1 cellular context compared by ENCODE assay signal in the genomic region with DNA sequence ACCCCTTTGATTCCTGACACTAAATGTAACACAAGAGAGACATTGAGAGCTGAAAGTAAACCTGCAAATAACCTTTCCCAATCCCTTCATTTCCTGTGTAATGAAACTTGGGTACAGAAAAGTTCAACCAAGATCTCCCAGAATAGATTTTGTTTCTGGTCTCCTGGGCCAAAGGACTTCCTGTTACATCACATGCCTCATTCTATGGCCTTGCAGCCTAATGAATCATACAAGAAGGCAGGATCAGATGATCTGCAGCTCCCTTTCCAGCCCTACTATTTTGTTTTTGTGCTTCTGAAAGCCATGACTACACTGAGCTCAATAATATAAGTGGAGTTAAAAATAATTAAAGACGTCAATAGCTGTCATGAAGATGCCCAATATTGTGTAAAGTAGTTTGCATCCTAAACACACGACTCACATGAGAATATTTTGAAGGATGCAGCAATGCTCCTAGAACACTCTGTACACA.
A peak's percentile ranks its signal among the peaks of the same experiment; 100 is the strongest.
TF ChIP-seq lines count a peak whose summit lies in the region.

No MANE protein-coding gene starts in this region.

TF ChIP-seq in HepG2, 621 proteins besides CTCF, POLR2A, EP300 and RAD21 (continued from another document and continues in another):
- TF ChIP-seq ASH2L (IDR thresholded peaks at IDR 0.05; ENCODE audit: insufficient read length, low read depth, low read length) (peak; percentile 25), FOSL1 (CRISPR knock-in tag; IDR thresholded peaks at IDR 0.05; ENCODE audit: borderline replicate concordance) (peak; percentile 64; the same call in 1 of the 2 replicates), RFXANK (CRISPR knock-in tag; IDR thresholded peaks at IDR 0.05) (no peak), ZFP36L1 (CRISPR knock-in tag; IDR thresholded peaks at IDR 0.05) (no peak), ZNF7 (CRISPR knock-in tag; IDR thresholded peaks at IDR 0.05) (no peak), BCL3 (CRISPR knock-in tag; IDR thresholded peaks at IDR 0.05) (no peak), TFDP2 (CRISPR knock-in tag; IDR thresholded peaks at IDR 0.05) (no peak; the same call in 1 of the 2 replicates), ZNF451 (CRISPR knock-in tag; IDR thresholded peaks at IDR 0.05) (no peak), NONO (IDR thresholded peaks at IDR 0.05) (no peak), NONO (CRISPR knock-in tag; conservative IDR thresholded peaks at IDR 0.05) (no peak), REXO4 (CRISPR knock-in tag; IDR thresholded peaks at IDR 0.05; ENCODE audit: borderline replicate concordance) (no peak), PCBP2 (optimal IDR thresholded peaks at IDR 0.05; ENCODE audit: low read depth, low read length, poor library complexity, severe bottlenecking) (no peak), GRHL1 (CRISPR knock-in tag; conservative IDR thresholded peaks at IDR 0.05) (no peak), ZFP82 (CRISPR knock-in tag; IDR thresholded peaks at IDR 0.05; ENCODE audit: borderline replicate concordance) (no peak), LCORL (IDR thresholded peaks at IDR 0.05) (peak; percentile 53; the same call in 1 of the 2 replicates), LCORL (CRISPR knock-in tag; IDR thresholded peaks at IDR 0.05) (peak; percentile 61), TARDBP (CRISPR knock-in tag; IDR thresholded peaks at IDR 0.05) (peak; percentile 86), RFX1 (IDR thresholded peaks at IDR 0.05) (no peak; the same call in 1 of the 2 replicates), ZNF263 (CRISPR knock-in tag; IDR thresholded peaks at IDR 0.05) (no peak), ZSCAN30 (CRISPR knock-in tag; IDR thresholded peaks at IDR 0.05) (no peak), ZMYM4 (CRISPR knock-in tag; IDR thresholded peaks at IDR 0.05) (peak; percentile 80), SP2 (CRISPR knock-in tag; IDR thresholded peaks at IDR 0.05) (no peak), ZNF768 (CRISPR knock-in tag; IDR thresholded peaks at IDR 0.05) (no peak), RBAK (CRISPR knock-in tag; IDR thresholded peaks at IDR 0.05) (no peak), SP5 (CRISPR knock-in tag; IDR thresholded peaks at IDR 0.05; ENCODE audit: borderline replicate concordance, low read depth) (no peak), ZKSCAN8 (CRISPR knock-in tag; IDR thresholded peaks at IDR 0.05; ENCODE audit: borderline replicate concordance) (no peak; the same call in 1 of the 2 replicates), POGK (CRISPR knock-in tag; conservative IDR thresholded peaks at IDR 0.05) (no peak), RBFOX2 (IDR thresholded peaks at IDR 0.05; ENCODE audit: low read depth, low read length) (no peak), ZFP62 (CRISPR knock-in tag; IDR thresholded peaks at IDR 0.05) (no peak), ZNF251 (CRISPR knock-in tag; IDR thresholded peaks at IDR 0.05) (no peak), CREM (IDR thresholded peaks at IDR 0.05) (peak; percentile 87), CREM (CRISPR knock-in tag; IDR thresholded peaks at IDR 0.05) (no peak), ZSCAN9 (CRISPR knock-in tag; IDR thresholded peaks at IDR 0.05; ENCODE audit: borderline replicate concordance) (peak; percentile 62; the same call in 1 of the 2 replicates), ZFP41 (CRISPR knock-in tag; IDR thresholded peaks at IDR 0.05; ENCODE audit: borderline replicate concordance) (no peak), ZNF709 (CRISPR knock-in tag; IDR thresholded peaks at IDR 0.05) (no peak), ZNF468 (CRISPR knock-in tag; IDR thresholded peaks at IDR 0.05) (no peak), NR2C2 (CRISPR knock-in tag; IDR thresholded peaks at IDR 0.05; ENCODE audit: borderline replicate concordance) (peak; percentile 70), FLYWCH1 (CRISPR knock-in tag; IDR thresholded peaks at IDR 0.05) (no peak; the same call in 1 of the 2 replicates), PAF1 (CRISPR knock-in tag; IDR thresholded peaks at IDR 0.05) (no peak), GATAD2A (CRISPR knock-in tag; IDR thresholded peaks at IDR 0.05) (peak; percentile 96), CEBPG (CRISPR knock-in tag; IDR thresholded peaks at IDR 0.05) (peak; percentile 91), GPN1 (CRISPR knock-in tag; IDR thresholded peaks at IDR 0.05; ENCODE audit: borderline replicate concordance) (no peak), ZNF737 (CRISPR knock-in tag; IDR thresholded peaks at IDR 0.05; ENCODE audit: borderline replicate concordance) (no peak), IKZF1 (IDR thresholded peaks at IDR 0.05) (no peak), MIXL1 (CRISPR knock-in tag; IDR thresholded peaks at IDR 0.05) (peak; percentile 97), ZMYM2 (CRISPR knock-in tag; IDR thresholded peaks at IDR 0.05) (peak; percentile 54), EED (CRISPR knock-in tag; IDR thresholded peaks at IDR 0.05) (no peak), GABPA (IDR thresholded peaks at IDR 0.05; ENCODE audit: low read depth, low read length) (no peak), GABPA (CRISPR knock-in tag; IDR thresholded peaks at IDR 0.05; ENCODE audit: low read depth) (peak; percentile 85), ZNF652 (CRISPR knock-in tag; IDR thresholded peaks at IDR 0.05; ENCODE audit: borderline replicate concordance, low read depth) (no peak), ZSCAN25 (CRISPR knock-in tag; IDR thresholded peaks at IDR 0.05) (no peak), RXRA (CRISPR knock-in tag; IDR thresholded peaks at IDR 0.05) (no peak; the same call in 1 of the 2 replicates), ZNF749 (CRISPR knock-in tag; IDR thresholded peaks at IDR 0.05; ENCODE audit: borderline replicate concordance) (no peak; the same call in 1 of the 2 replicates), SPEN (CRISPR knock-in tag; IDR thresholded peaks at IDR 0.05; ENCODE audit: low read depth) (peak; percentile 64), ELF3 (CRISPR knock-in tag; IDR thresholded peaks at IDR 0.05) (peak; percentile 94), PBX3 (CRISPR knock-in tag; IDR thresholded peaks at IDR 0.05; ENCODE audit: borderline replicate concordance) (no peak), ZNF354B (CRISPR knock-in tag; IDR thresholded peaks at IDR 0.05) (0 out of 2 replicates have a peak, but pooled peaks have one; percentile 43), ZNF253 (CRISPR knock-in tag; IDR thresholded peaks at IDR 0.05; ENCODE audit: borderline replicate concordance) (no peak), GABPB1 (CRISPR knock-in tag; IDR thresholded peaks at IDR 0.05) (peak; percentile 77), SMAD3 (CRISPR knock-in tag; IDR thresholded peaks at IDR 0.05) (0 out of 2 replicates have a peak, but pooled peaks have one; percentile 24), ZNF446 (CRISPR knock-in tag; IDR thresholded peaks at IDR 0.05) (no peak), JDP2 (CRISPR knock-in tag; IDR thresholded peaks at IDR 0.05; ENCODE audit: borderline replicate concordance) (no peak), STAT5B (CRISPR knock-in tag; IDR thresholded peaks at IDR 0.05) (no peak), CCAR2 (optimal IDR thresholded peaks at IDR 0.05; ENCODE audit: low read depth, low read length) (no peak), BHLHE40 (IDR thresholded peaks at IDR 0.05; ENCODE audit: low read length) (no peak; the same call in 1 of the 2 replicates), ZBTB20 (CRISPR knock-in tag; IDR thresholded peaks at IDR 0.05; ENCODE audit: borderline replicate concordance, low read depth) (peak; percentile 91; the same call in 1 of the 2 replicates), ZNF766 (CRISPR knock-in tag; IDR thresholded peaks at IDR 0.05; ENCODE audit: borderline replicate concordance) (no peak), PITX1 (CRISPR knock-in tag; IDR thresholded peaks at IDR 0.05) (peak; percentile 79), ZNF839 (CRISPR knock-in tag; IDR thresholded peaks at IDR 0.05; ENCODE audit: borderline replicate concordance) (no peak), XBP1 (CRISPR knock-in tag; IDR thresholded peaks at IDR 0.05) (no peak)
- TF ChIP-seq, protein P1, sequence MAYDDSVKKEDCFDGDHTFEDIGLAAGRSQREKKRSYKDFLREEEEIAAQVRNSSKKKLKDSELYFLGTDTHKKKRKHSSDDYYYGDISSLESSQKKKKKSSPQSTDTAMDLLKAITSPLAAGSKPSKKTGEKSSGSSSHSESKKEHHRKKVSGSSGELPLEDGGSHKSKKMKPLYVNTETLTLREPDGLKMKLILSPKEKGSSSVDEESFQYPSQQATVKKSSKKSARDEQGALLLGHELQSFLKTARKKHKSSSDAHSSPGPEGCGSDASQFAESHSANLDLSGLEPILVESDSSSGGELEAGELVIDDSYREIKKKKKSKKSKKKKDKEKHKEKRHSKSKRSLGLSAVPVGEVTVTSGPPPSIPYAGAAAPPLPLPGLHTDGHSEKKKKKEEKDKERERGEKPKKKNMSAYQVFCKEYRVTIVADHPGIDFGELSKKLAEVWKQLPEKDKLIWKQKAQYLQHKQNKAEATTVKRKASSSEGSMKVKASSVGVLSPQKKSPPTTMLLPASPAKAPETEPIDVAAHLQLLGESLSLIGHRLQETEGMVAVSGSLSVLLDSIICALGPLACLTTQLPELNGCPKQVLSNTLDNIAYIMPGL (CRISPR knock-in tag; IDR thresholded peaks at IDR 0.05; ENCODE audit: borderline replicate concordance in 1 of 2, low read depth in 1 of 2), result peak; percentile 36 to 47; a peak in 2 of 4 replicates
- TF ChIP-seq, protein P2, sequence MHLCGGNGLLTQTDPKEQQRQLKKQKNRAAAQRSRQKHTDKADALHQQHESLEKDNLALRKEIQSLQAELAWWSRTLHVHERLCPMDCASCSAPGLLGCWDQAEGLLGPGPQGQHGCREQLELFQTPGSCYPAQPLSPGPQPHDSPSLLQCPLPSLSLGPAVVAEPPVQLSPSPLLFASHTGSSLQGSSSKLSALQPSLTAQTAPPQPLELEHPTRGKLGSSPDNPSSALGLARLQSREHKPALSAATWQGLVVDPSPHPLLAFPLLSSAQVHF (CRISPR knock-in tag; IDR thresholded peaks at IDR 0.05), result no peak
